Comparison of ENCODE assay signal across 8 cellular contexts in genomic region chr11:35165416-35166368, GRCh38. TPM values are rescaled to one million over a fixed set of nuclear protein-coding genes. Genes with fewer than 3 reads are reported as not detected.
DNase-seq lines count a peak whose midpoint lies in the region; ATAC-seq and TF ChIP-seq lines count a peak whose summit lies in the region.

No MANE protein-coding gene starts in this region.

- H3K18ac ChIP-seq in trophoblast cell (ENCODE audit: low read length): no peak overlapping the region

- no peak overlapping the region for H3K9ac ChIP-seq in trophoblast cell (ENCODE audit: low read length)

- no peaks in the 10 kb centered on the region for H3K36me3 ChIP-seq in trophoblast cell (ENCODE audit: control insufficient read depth in 1 of 2, insufficient read depth in 2 of 2, low read length in 2 of 2)
- no peaks in the 10 kb centered on the region for H3K36me3 ChIP-seq in aorta (ENCODE audit: control insufficient read depth in 1 of 2, insufficient read depth in 2 of 2, low read length in 1 of 2)

- no peak overlapping the region for H2BK5ac ChIP-seq in trophoblast cell (ENCODE audit: low read depth, low read length, poor library complexity)

- H3K27me3 ChIP-seq in trophoblast cell (ENCODE audit: insufficient read depth, low read length): no peaks in the 10 kb centered on the region
- H3K27me3 ChIP-seq in aorta (ENCODE audit: control insufficient read depth in 1 of 2, insufficient read depth in 2 of 2, low read length in 1 of 2): no peaks in the 10 kb centered on the region

- no peak overlapping the region for H2AK5ac ChIP-seq in trophoblast cell (ENCODE audit: low read length)

- no peak overlapping the region for H2BK120ac ChIP-seq in trophoblast cell (ENCODE audit: insufficient read depth, low read length, poor library complexity)

- H3K79me1 ChIP-seq in trophoblast cell (ENCODE audit: low read length): peaks cover 6% of the 10 kb centered on the region

- ATAC-seq in GM19395 (IDR thresholded peaks at IDR 0.05; ENCODE audit: unreplicated experiment) (peak; percentile 86), HG03520 (IDR thresholded peaks at IDR 0.05; ENCODE audit: unreplicated experiment) (peak; percentile 84), aorta (ENCODE audit: low FRiP score) (no peak)

- H3K79me2 ChIP-seq in trophoblast cell (ENCODE audit: control insufficient read depth, insufficient read depth, low read length, poor library complexity): no peaks in the 10 kb centered on the region

- no peak overlapping the region for H4K12ac ChIP-seq in trophoblast cell (ENCODE audit: low read depth, low read length)

- H4K8ac ChIP-seq in trophoblast cell (ENCODE audit: low read depth, low read length): no peak overlapping the region

- intact Hi-C loops in aorta (cut with DNase I): loop anchor here in 1 of 2 donors (5.0 kb wide), 1 partner anchor 83 kb away; no protein-coding TSS in a partner anchor

- H2BK12ac ChIP-seq in trophoblast cell (ENCODE audit: low read length): peak overlapping the region; percentile 59

- DNase-seq in AG09309 (ENCODE audit: low read depth) (peak; percentile 71), choroid plexus epithelial cell (ENCODE audit: low read depth) (peak; percentile 93), trophoblast cell (peak in 1 of 2 donors; percentile 21), aorta (peak in 1 of 2 donors; percentile 71), NCI-H2029 treated with DMSO at 0.1 percent for 48 hours (lab: John Stamatoyannopoulos, UW) (no peak)
- peak; percentile 41 to 72 (median 62) for DNase-seq in activated CD4-positive, CD25-positive, alpha-beta regulatory T cell (lab: John Stamatoyannopoulos, UW)

- no peak overlapping the region for H2AFZ ChIP-seq in trophoblast cell (ENCODE audit: insufficient read depth, low read length, poor library complexity)

- no peak for TF ChIP-seq CTCF in AG09309 (IDR thresholded peaks at IDR 0.05; ENCODE audit: control insufficient read depth, insufficient read depth, low read depth, low read length, missing control alignments)
- no peak for TF ChIP-seq CTCF in choroid plexus epithelial cell (conservative IDR thresholded peaks at IDR 0.05; ENCODE audit: low read depth, low read length)

- H3K27ac ChIP-seq in trophoblast cell (ENCODE audit: low read depth, low read length) (no peak overlapping the region), aorta (ENCODE audit: low read depth in 1 of 2, low read length in 2 of 2) (peak overlapping the region; percentile 9 to 87)

- WGBS in trophoblast cell (ENCODE audit: extremely low coverage, insufficient coverage, insufficient read length): no CpG with 5 or more reads among the region's 8 CpGs
- 82 to 87% methylated on average over 8 of the region's 8 CpGs for WGBS in aorta, 2 donors

- no peak overlapping the region for H3K4me2 ChIP-seq in trophoblast cell (ENCODE audit: low read length)

- no peak overlapping the region for H3K23ac ChIP-seq in trophoblast cell (ENCODE audit: low read length)

- no peak overlapping the region for H3K14ac ChIP-seq in trophoblast cell (ENCODE audit: low read length)

- H3K4me1 ChIP-seq in trophoblast cell (ENCODE audit: control insufficient read depth in 1 of 2, insufficient read depth in 2 of 2, low read length in 2 of 2) (peaks cover 11 to 13% of the 10 kb centered on the region in 2 experiments), aorta (ENCODE audit: control insufficient read depth in 1 of 2, insufficient read depth in 2 of 2, low read length in 2 of 2) (peaks cover 19 to 37% of the 10 kb centered on the region in 2 donors)

- no peak overlapping the region for H3K4me3 ChIP-seq in AG09309 (ENCODE audit: control insufficient read depth, low read depth, low read length)
- H3K4me3 ChIP-seq in choroid plexus epithelial cell (ENCODE audit: low read depth, low read length): no peak overlapping the region
- H3K4me3 ChIP-seq in trophoblast cell (ENCODE audit: low read depth, low read length): no peak overlapping the region
- H3K4me3 ChIP-seq in aorta (ENCODE audit: low read length in 2 of 2): no peak overlapping the region

- H3K9me3 ChIP-seq in trophoblast cell (ENCODE audit: insufficient read depth, low read depth, low read length): no peaks in the 10 kb centered on the region
- H3K9me3 ChIP-seq in aorta (ENCODE audit: control insufficient read depth, low read length): no peaks in the 10 kb centered on the region

- H4K91ac ChIP-seq in trophoblast cell (ENCODE audit: low read depth, low read length): no peak overlapping the region

- H3K4ac ChIP-seq in trophoblast cell (ENCODE audit: low read depth, low read length): no peak overlapping the region

RNA-seq across cellular contexts. Expression of gene CD44, which starts 26.7 kb away (rescaled TPM):
- polyA plus RNA-seq in trophoblast cell (2013): 15.1 and 16.7 TPM in 2 replicates
- total RNA-seq in aorta: 100 to 1,000 TPM; 321 to 462 TPM
- 100 to 1,000 TPM in 1 of 2 donors, 10 to 100 TPM in 1; 70.0 to 113 TPM for polyA plus RNA-seq in aorta
